8 cellular contexts compared by ENCODE assay signal in genomic region chrX:153974003-153974725, GRCh38. TPM values are rescaled to one million over a fixed set of nuclear protein-coding genes. Genes with fewer than 3 reads are reported as not detected.
DNase-seq lines count a peak whose midpoint lies in the region; ATAC-seq, FAIRE-seq and TF ChIP-seq lines count a peak whose summit lies in the region.

No MANE protein-coding gene starts in this region.

- intact Hi-C loops in natural killer cell (cut with micrococcal nuclease) = no loop called here

- H4K20me1 ChIP-seq in BLaER1 = peaks cover 86% of the 10 kb centered on the region
- no peaks in the 10 kb centered on the region for H4K20me1 ChIP-seq in KMS-11 (ENCODE audit: insufficient read depth)

- H3K36me3 ChIP-seq in BLaER1 (no peaks in the 10 kb centered on the region), KMS-11 (ENCODE audit: insufficient read depth) (no peaks in the 10 kb centered on the region)

- H3K4me1 ChIP-seq in BLaER1 (peaks cover 46% of the 10 kb centered on the region), KMS-11 (ENCODE audit: low read depth, poor library complexity, severe bottlenecking) (peaks cover 28% of the 10 kb centered on the region)

- H3K27me3 ChIP-seq in BLaER1 (peaks cover 70% of the 10 kb centered on the region), KMS-11 (ENCODE audit: insufficient read depth, low read depth) (no peaks in the 10 kb centered on the region)

- no peaks in the 10 kb centered on the region for H3K9me3 ChIP-seq in BLaER1

- H3K36me3 Mint-ChIP-seq in central memory CD8-positive, alpha-beta T cell (ENCODE audit: insufficient read depth) = peaks cover 9% of the 10 kb centered on the region
- no peaks in the 10 kb centered on the region for H3K36me3 Mint-ChIP-seq in natural killer cell

- peaks cover 18% of the 10 kb centered on the region for H3K4me1 Mint-ChIP-seq in central memory CD8-positive, alpha-beta T cell
- H3K4me1 Mint-ChIP-seq in natural killer cell = peaks cover 17 to 23% of the 10 kb centered on the region in 2 donors

- peak overlapping the region; percentile 99 for H3K4me3 Mint-ChIP-seq in central memory CD8-positive, alpha-beta T cell
- H3K4me3 Mint-ChIP-seq in natural killer cell = peak overlapping the region; percentile 28

- DNase-seq in central memory CD8-positive, alpha-beta T cell (ENCODE audit: low spot score in 2 of 2) = no peak
- no peak for DNase-seq in natural killer cell
- no peak for DNase-seq in NAMALWA (ENCODE audit: low spot score)
- no peak for DNase-seq in H54 (ENCODE audit: insufficient read length, low spot score)
- DNase-seq in NCI-H446 (lab: John Stamatoyannopoulos, UW) = no peak

- H3K4me2 ChIP-seq in BLaER1 (peak overlapping the region; percentile 93), KMS-11 (peak overlapping the region; percentile 41)

- no peaks in the 10 kb centered on the region for H3K9me3 Mint-ChIP-seq in central memory CD8-positive, alpha-beta T cell
- H3K9me3 Mint-ChIP-seq in natural killer cell = no peaks in the 10 kb centered on the region

- peaks cover 7% of the 10 kb centered on the region for H3K79me2 ChIP-seq in KMS-11 (ENCODE audit: insufficient read depth, low read depth)

- TF ChIP-seq CTCF in KMS-11 (conservative IDR thresholded peaks at IDR 0.05; ENCODE audit: low read depth, low read length) (no peak), natural killer cell (IDR thresholded peaks at IDR 0.05) (no peak)

- H3K4me3 ChIP-seq in BLaER1 = peak overlapping the region; percentile 95
- H3K4me3 ChIP-seq in KMS-11 (IDR thresholded peaks at IDR 0.05; ENCODE audit: insufficient read depth, low read depth, low read length) = no peak overlapping the region

- no peak for FAIRE-seq in H54 (lab: Jason Lieb, UNC)

- H3K27me3 Mint-ChIP-seq in central memory CD8-positive, alpha-beta T cell = no peaks in the 10 kb centered on the region
- H3K27me3 Mint-ChIP-seq in natural killer cell (ENCODE audit: low read depth in 2 of 2) = no peaks in the 10 kb centered on the region

- H3K27ac Mint-ChIP-seq in central memory CD8-positive, alpha-beta T cell (ENCODE audit: low read depth) = peak overlapping the region; percentile 80
- peak overlapping the region; percentile 99 to 100 for H3K27ac Mint-ChIP-seq in natural killer cell

- H3K9ac ChIP-seq in BLaER1 = peak overlapping the region; percentile 99
- H3K9ac ChIP-seq in KMS-11 = peak overlapping the region; percentile 87; the same call in 1 of the 2 replicates

- peak overlapping the region; percentile 100 for H3K27ac ChIP-seq in BLaER1
- peak overlapping the region; percentile 100 for H3K27ac ChIP-seq in KMS-11

- H2AFZ ChIP-seq in KMS-11 (ENCODE audit: low read depth) = no peak overlapping the region; the same call in 1 of the 2 replicates

- no peak for TF ChIP-seq POLR2A in H54 (IDR thresholded peaks at IDR 0.05; ENCODE audit: low read depth, low read length)

- no peak for ATAC-seq in central memory CD8-positive, alpha-beta T cell (replicated peaks; ENCODE audit: extremely low read depth, poor library complexity, severe bottlenecking)
- ATAC-seq in natural killer cell = no peak
- ATAC-seq in HG02884 (IDR thresholded peaks at IDR 0.05; ENCODE audit: unreplicated experiment) = no peak

RNA-seq across cellular contexts. Expression of gene TMEM187, which starts 1.6 kb away (rescaled TPM):
- total RNA-seq in natural killer cell = 1 to 10 TPM; 1.2 to 4.3 (median 1.4) TPM

RNA-seq across cellular contexts. Expression of gene HCFC1, which starts 2.5 kb away (rescaled TPM):
- 10 to 100 TPM; 65.2 to 76.7 (median 67.5) TPM for total RNA-seq in natural killer cell

RNA-seq across cellular contexts. Expression of gene RENBP, which starts 29.7 kb away (rescaled TPM):
- 10 to 100 TPM; 14.3 to 17.1 (median 15.2) TPM for total RNA-seq in natural killer cell

RNA-seq across cellular contexts. Expression of gene NAA10, which starts 39.3 kb away (rescaled TPM):
- 10 to 100 TPM; 63.4 to 82.3 (median 73.1) TPM for total RNA-seq in natural killer cell

RNA-seq across cellular contexts. Expression of gene IRAK1, which starts 45.5 kb away (rescaled TPM):
- 100 to 1,000 TPM in 2 of 3 donors, 10 to 100 TPM in 1; 87.5 to 114 (median 107) TPM for total RNA-seq in natural killer cell
